ENCODE assay signal across 23 cellular contexts in the genomic region with DNA sequence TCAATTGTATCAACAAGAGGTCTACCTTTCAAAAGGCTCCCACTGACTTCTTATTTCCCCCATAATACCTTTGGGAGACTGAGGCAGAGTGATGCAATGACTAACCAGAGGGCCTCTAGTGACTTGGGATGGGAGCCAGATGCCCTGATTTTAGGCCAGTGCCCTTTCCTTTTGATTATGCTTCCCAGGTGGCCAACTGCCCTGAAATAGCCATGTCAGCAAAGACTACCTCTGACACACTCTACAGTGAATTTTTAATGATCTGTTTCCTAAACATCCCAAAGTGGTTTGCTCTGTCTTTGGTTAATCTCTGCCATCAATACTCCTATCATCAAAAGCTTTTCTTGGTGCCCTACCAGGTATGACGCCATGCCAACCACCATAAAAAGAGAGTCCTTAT.
"Had no signal": no experiment of that assay in that cellular context is flagged by ENCODE, and none has a peak within 500 bp of the region (broad histone marks: within the 10 kb centered on the region; RNA-seq: fewer than 3 reads in every experiment).

No MANE protein-coding gene starts in this region.

- H3K36me3 ChIP-seq: transverse colon had no signal

- H3K4me3 ChIP-seq: heart left ventricle, pancreas, psoas muscle, right atrium auricular region, stomach, suprapubic skin, transverse colon had no signal

- H3K9me3 ChIP-seq: heart left ventricle, pancreas, psoas muscle, right atrium auricular region, stomach, suprapubic skin, transverse colon had no signal

- H3K27me3 Mint-ChIP-seq: activated CD4-positive, alpha-beta T cell treated with anti-CD3 and anti-CD28 coated beads, Interleukin-2, amount 10 ng/mL, durations not matched to agents 24 days and 14 days; activated naive CD8-positive, alpha-beta T cell treated with anti-CD3 and anti-CD28 coated beads, Interleukin-2, amount 10 ng/mL, durations not matched to agents 7 days and 5 days; memory B cell had no signal

- H3K27ac Mint-ChIP-seq: activated CD4-positive, alpha-beta T cell treated with anti-CD3 and anti-CD28 coated beads, Interleukin-2, amount 10 ng/mL, durations not matched to agents 24 days and 14 days; activated T-helper 2 cell treated with anti-CD3 and anti-CD28 coated beads, Interferon-gamma antibody, Interleukin-2, Interleukin-4, amounts not matched to agents 10 μg/mL and 5 μg/mL and 100 μg/mL, durations not matched to agents 14 hours and 24 hours and 36 hours; memory B cell; nephron; T-helper 1 cell treated with Interleukin-12 subunit alpha and Interleukin-12 subunit beta and Interleukin-4 antibody, amounts not matched to agents 30 μg/mL and 1 μg/mL, for 36 hours had no signal

- H3K27ac ChIP-seq: pancreas, psoas muscle, suprapubic skin had no signal

- H3K27me3 ChIP-seq: heart left ventricle, pancreas, right atrium auricular region, stomach, suprapubic skin, transverse colon had no signal

- H3K4me3 Mint-ChIP-seq: activated CD4-positive, alpha-beta T cell treated with anti-CD3 and anti-CD28 coated beads, Interleukin-2, amount 10 ng/mL, durations not matched to agents 24 days and 14 days; activated naive CD8-positive, alpha-beta T cell treated with anti-CD3 and anti-CD28 coated beads, Interleukin-2, amount 10 ng/mL, durations not matched to agents 7 days and 5 days; memory B cell; nephron; T-helper 1 cell treated with Interleukin-12 subunit alpha and Interleukin-12 subunit beta and Interleukin-4 antibody, amounts not matched to agents 30 μg/mL and 1 μg/mL, for 36 hours had no signal

- FAIRE-seq: endometrium, islet of Langerhans, pancreas had no signal

- DNase-seq: activated CD4-positive, CD25-positive, alpha-beta regulatory T cell; activated naive CD4-positive, alpha-beta T cell; activated naive CD8-positive, alpha-beta T cell treated with anti-CD3 and anti-CD28 coated beads, Interleukin-2, amount 10 ng/mL, durations not matched to agents 7 days and 5 days; activated T-cell treated with anti-CD3 and anti-CD28 coated beads, Interleukin-2, amount 50 U/mL, for 1 hour; amniotic stem cell; cerebellar nuclear complex; heart left ventricle; pancreas; psoas muscle; stimulated activated CD4-positive, alpha-beta T cell treated with anti-CD3 and anti-CD28 coated beads, Interleukin-12 subunit alpha, Interleukin-12 subunit beta, amount 100 ng/mL, for 4 hours; stimulated activated CD4-positive, alpha-beta T cell treated with anti-CD3 and anti-CD28 coated beads, Interleukin-4, amount 100 ng/mL, for 4 hours; stomach; T1000; transverse colon had no signal

- ATAC-seq: heart left ventricle, pancreas had no signal

- H3K9me3 Mint-ChIP-seq: activated naive CD8-positive, alpha-beta T cell treated with anti-CD3 and anti-CD28 coated beads, Interleukin-2, amount 10 ng/mL, durations not matched to agents 7 days and 5 days; activated T-helper 2 cell treated with anti-CD3 and anti-CD28 coated beads, Interferon-gamma antibody, Interleukin-2, Interleukin-4, amounts not matched to agents 10 μg/mL and 5 μg/mL and 100 μg/mL, durations not matched to agents 14 hours and 24 hours and 36 hours; memory B cell; T-helper 1 cell treated with Interleukin-12 subunit alpha and Interleukin-12 subunit beta and Interleukin-4 antibody, amounts not matched to agents 30 μg/mL and 1 μg/mL, for 36 hours had no signal
